In the genomic region with DNA sequence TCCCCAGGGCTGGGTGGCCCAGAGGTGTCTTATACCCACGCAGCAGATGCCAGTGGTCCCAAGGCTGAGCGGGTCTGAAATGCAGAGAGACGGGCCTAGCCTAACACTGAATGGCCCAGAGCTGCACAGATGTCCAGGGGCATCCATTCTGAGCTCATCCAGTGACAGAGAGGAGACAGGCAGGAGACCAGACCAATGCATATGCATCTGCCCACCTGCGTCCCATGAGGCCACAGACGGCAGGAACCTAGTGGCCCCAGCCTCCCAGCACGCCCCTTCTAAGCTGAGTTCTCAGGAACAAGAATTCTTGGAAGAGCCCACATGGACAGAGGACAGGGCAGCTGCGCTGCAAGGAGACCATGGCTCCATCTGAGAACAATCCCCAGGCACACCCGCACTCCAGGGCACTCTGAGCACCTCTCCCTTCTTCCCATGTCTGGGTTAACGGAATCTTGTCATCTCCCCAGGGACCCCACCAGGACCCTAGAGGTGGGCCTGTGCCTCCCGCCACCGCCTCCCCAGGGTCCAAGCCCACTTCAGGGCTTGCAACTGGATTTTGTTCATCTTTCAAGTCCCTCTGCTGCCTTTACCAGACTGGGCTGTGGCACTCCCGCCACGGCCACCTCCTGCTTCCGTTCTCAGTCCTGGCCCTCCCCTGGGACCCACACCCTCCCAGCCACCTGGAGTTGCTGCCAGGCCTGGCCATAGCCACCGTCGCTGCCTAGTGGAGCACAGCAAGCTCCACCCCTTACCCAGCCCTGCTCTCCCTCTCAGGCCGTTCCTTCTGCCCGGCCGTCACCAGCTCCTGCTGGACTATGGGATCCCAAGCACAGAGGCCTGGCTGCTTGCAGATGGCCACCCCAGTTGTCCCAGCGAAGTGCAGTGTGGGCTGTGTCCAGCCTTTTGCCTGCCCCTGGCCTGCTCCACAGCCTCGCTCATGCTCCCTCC, we compare ENCODE assay signal across 12 cellular contexts. TPM values are rescaled to one million over a fixed set of nuclear protein-coding genes. Genes with fewer than 3 reads are reported as not detected.
DNase-seq lines count a peak whose midpoint lies in the region; ATAC-seq and TF ChIP-seq lines count a peak whose summit lies in the region.
"Had no signal": no experiment of that assay in that cellular context is flagged by ENCODE, and none has a peak within 500 bp of the region (broad histone marks: within the 10 kb centered on the region; RNA-seq: fewer than 3 reads in every experiment).

No MANE protein-coding gene starts in this region.

- H3K4me3 ChIP-seq in adrenal gland (no peak overlapping the region), ovary (no peak overlapping the region)
- H3K4me3 ChIP-seq: cardiac muscle cell had no signal

- peaks cover 51% of the 10 kb centered on the region for H3K27me3 Mint-ChIP-seq in activated T-cell treated with anti-CD3 and anti-CD28 coated beads, Interleukin-2, amount 50 U/mL, for 72 hours (ENCODE audit: low read depth)
- H3K27me3 Mint-ChIP-seq in stimulated activated naive B cell treated with anti-CD40 and anti-IgM and Interleukin-4, amounts not matched to agents 10 μg/mL and 1 μg/mL and 100 μg/mL, for 72 hours: peaks cover 53 to 58% of the 10 kb centered on the region in 2 donors

- TF ChIP-seq CTCF in adrenal gland (IDR thresholded peaks at IDR 0.05) (no peak), ovary (IDR thresholded peaks at IDR 0.05) (no peak)

- 54 to 77% (median 65%) methylated on average over 8 to 21 of the region's 21 CpGs for WGBS in adrenal gland, 4 donors
- 51 to 63% (median 60%) methylated on average over 21 of the region's 21 CpGs for WGBS in ovary, 3 donors

- H3K9me3 Mint-ChIP-seq in activated T-cell treated with anti-CD3 and anti-CD28 coated beads, Interleukin-2, amount 50 U/mL, for 72 hours: no peaks in the 10 kb centered on the region
- no peaks in the 10 kb centered on the region for H3K9me3 Mint-ChIP-seq in stimulated activated naive B cell treated with anti-CD40 and anti-IgM and Interleukin-4, amounts not matched to agents 10 μg/mL and 1 μg/mL and 100 μg/mL, for 72 hours

- DNase-seq in activated T-cell treated with anti-CD3 and anti-CD28 coated beads, Interleukin-2, amount 50 U/mL, for 72 hours: no peak
- no peak for DNase-seq in activated T-cell treated with anti-CD3 and anti-CD28 coated beads for 4 hours
- DNase-seq in adrenal gland: peak in 4 of 7 donors; percentile 4 to 34 (median 9)
- no peak for DNase-seq in stimulated activated naive B cell treated with anti-CD40 and anti-IgM and Interleukin-4, amounts not matched to agents 10 μg/mL and 1 μg/mL and 100 μg/mL, for 72 hours
- no peak for DNase-seq in effector CD4-positive, alpha-beta T cell
- DNase-seq in stimulated activated CD4-positive, alpha-beta T cell treated with anti-CD3 and anti-CD28 coated beads, Interleukin-2, amount 100 ng/mL, for 48 hours: no peak
- DNase-seq in ovary: no peak
- DNase-seq: activated CD4-positive, alpha-beta T cell treated with anti-CD3 and anti-CD28 coated beads for 1 hour; Calu3; NCI-H774 had no signal

- H3K4me3 Mint-ChIP-seq in activated T-cell treated with anti-CD3 and anti-CD28 coated beads, Interleukin-2, amount 50 U/mL, for 72 hours: peak overlapping the region; percentile 17 to 57
- peak overlapping the region; percentile 55 to 79 for H3K4me3 Mint-ChIP-seq in stimulated activated naive B cell treated with anti-CD40 and anti-IgM and Interleukin-4, amounts not matched to agents 10 μg/mL and 1 μg/mL and 100 μg/mL, for 72 hours

- TF ChIP-seq EP300 in ovary (IDR thresholded peaks at IDR 0.05): no peak

- H3K27ac ChIP-seq in adrenal gland (no peak overlapping the region), ovary (no peak overlapping the region)
- H3K27ac ChIP-seq: cardiac muscle cell had no signal

- no peak overlapping the region for H3K27ac Mint-ChIP-seq in activated T-cell treated with anti-CD3 and anti-CD28 coated beads, Interleukin-2, amount 50 U/mL, for 72 hours
- peak overlapping the region; percentile 72 for H3K27ac Mint-ChIP-seq in stimulated activated naive B cell treated with anti-CD40 and anti-IgM and Interleukin-4, amounts not matched to agents 10 μg/mL and 1 μg/mL and 100 μg/mL, for 72 hours

- H3K36me3 Mint-ChIP-seq in activated T-cell treated with anti-CD3 and anti-CD28 coated beads, Interleukin-2, amount 50 U/mL, for 72 hours (ENCODE audit: insufficient read depth in 2 of 2): no peaks in the 10 kb centered on the region
- H3K36me3 Mint-ChIP-seq in stimulated activated naive B cell treated with anti-CD40 and anti-IgM and Interleukin-4, amounts not matched to agents 10 μg/mL and 1 μg/mL and 100 μg/mL, for 72 hours: no peaks in the 10 kb centered on the region

- no peak for ATAC-seq in activated T-cell treated with anti-CD3 and anti-CD28 coated beads, Interleukin-2, amount 50 U/mL, for 72 hours (replicated peaks in 1 of 2)
- peak; percentile 65 for ATAC-seq in HG03097 (IDR thresholded peaks at IDR 0.05; ENCODE audit: low FRiP score, unreplicated experiment)
- peak; percentile 53 to 56 for ATAC-seq in stimulated activated naive B cell treated with anti-CD40 and anti-IgM and Interleukin-4, amounts not matched to agents 10 μg/mL and 1 μg/mL and 100 μg/mL, for 72 hours (replicated peaks)

- H3K36me3 ChIP-seq in adrenal gland (replicated peaks in 1 of 2) (no peaks in the 10 kb centered on the region), ovary (no peaks in the 10 kb centered on the region)
- H3K36me3 ChIP-seq: cardiac muscle cell had no signal

- peaks cover 16% of the 10 kb centered on the region for H3K4me1 Mint-ChIP-seq in activated T-cell treated with anti-CD3 and anti-CD28 coated beads, Interleukin-2, amount 50 U/mL, for 72 hours (ENCODE audit: low read depth)
- H3K4me1 Mint-ChIP-seq in stimulated activated naive B cell treated with anti-CD40 and anti-IgM and Interleukin-4, amounts not matched to agents 10 μg/mL and 1 μg/mL and 100 μg/mL, for 72 hours: peaks cover 38 to 47% of the 10 kb centered on the region in 2 donors

- H3K9me3 ChIP-seq in adrenal gland (replicated peaks in 1 of 3) (no peaks in the 10 kb centered on the region), ovary (no peaks in the 10 kb centered on the region)

- intact Hi-C loops in adrenal gland (cut with DNase I) (no loop called here), ovary (cut with DNase I) (no loop called here)

- TF ChIP-seq POLR2A in adrenal gland (IDR thresholded peaks at IDR 0.05): no peak
- no peak for TF ChIP-seq POLR2A in ovary (IDR thresholded peaks at IDR 0.05)

- H3K27me3 ChIP-seq in adrenal gland: peaks cover 36% of the 10 kb centered on the region
- no peaks in the 10 kb centered on the region for H3K27me3 ChIP-seq in ovary

- H3K4me1 ChIP-seq in adrenal gland (replicated peaks in 1 of 2) (no peaks in the 10 kb centered on the region), ovary (ENCODE audit: insufficient read depth) (no peaks in the 10 kb centered on the region)

RNA-seq across cellular contexts. Expression of a gene that starts 3.3 kb away (rescaled TPM):
- not detected for total RNA-seq in activated T-cell treated with anti-CD3 and anti-CD28 coated beads, Interleukin-2, amount 50 U/mL, for 72 hours
- total RNA-seq in adrenal gland (not detected), ovary (not detected)
- polyA plus RNA-seq in adrenal gland (not detected), ovary (not detected)
- total RNA-seq: Calu3, cardiac muscle cell had no signal
- polyA plus RNA-seq: cardiac muscle cell had no signal

Comparison
In these comparisons a context has a peak if more than half of its experiments do, and no peak if none do; other contexts are left out.
1. ATAC-seq: peak in HG03097 (single experiment) and stimulated activated naive B cell treated with anti-CD40 and anti-IgM and Interleukin-4, amounts not matched to agents 10 μg/mL and 1 μg/mL and 100 μg/mL, for 72 hours (2 of 2); none in activated T-cell treated with anti-CD3 and anti-CD28 coated beads, Interleukin-2, amount 50 U/mL, for 72 hours (0 of 2).
2. DNase-seq: peak in adrenal gland (4 of 7); none in activated T-cell treated with anti-CD3 and anti-CD28 coated beads, Interleukin-2, amount 50 U/mL, for 72 hours (0 of 2), activated T-cell treated with anti-CD3 and anti-CD28 coated beads for 4 hours (single experiment), stimulated activated naive B cell treated with anti-CD40 and anti-IgM and Interleukin-4, amounts not matched to agents 10 μg/mL and 1 μg/mL and 100 μg/mL, for 72 hours (single experiment), effector CD4-positive, alpha-beta T cell (single experiment), stimulated activated CD4-positive, alpha-beta T cell treated with anti-CD3 and anti-CD28 coated beads, Interleukin-2, amount 100 ng/mL, for 48 hours (0 of 2) and ovary (0 of 5).